ENCODE assay signal across 18 cellular contexts in genomic region chr20:48262955-48263354, GRCh38.
A peak's percentile ranks its signal among the peaks of the same experiment; 100 is the strongest.
DNase-seq lines count a peak whose midpoint lies in the region; ATAC-seq and TF ChIP-seq lines count a peak whose summit lies in the region.
"Had no signal": no experiment of that assay in that cellular context is flagged by ENCODE, and none has a peak within 500 bp of the region (broad histone marks: within the 10 kb centered on the region; RNA-seq: fewer than 3 reads in every experiment).

No MANE protein-coding gene starts in this region.

- no peak overlapping the region for H3K27ac Mint-ChIP-seq in endodermal cell
- H3K27ac Mint-ChIP-seq: B cell; CD4-positive, alpha-beta T cell; CD8-positive, alpha-beta T cell had no signal

- H3K9me3 Mint-ChIP-seq in endodermal cell: peaks cover 7% of the 10 kb centered on the region
- H3K9me3 Mint-ChIP-seq: CD4-positive, alpha-beta T cell had no signal

- POLR2A ChIA-PET in HEK293 (lab: Yijun Ruan, JAX): no interaction called here

- DNase-seq in RWPE2 (ENCODE audit: low spot score): peak; percentile 34
- DNase-seq in endodermal cell: peak; percentile 15
- DNase-seq in sciatic nerve (ENCODE audit: low spot score): no peak
- no peak for DNase-seq in NCI-H69 (lab: John Stamatoyannopoulos, UW)
- no peak for DNase-seq in left lobe of liver (ENCODE audit: low spot score)
- DNase-seq: AML-193; Calu3; CD4-positive, alpha-beta T cell; CD8-positive, alpha-beta T cell; DMS79 treated with DMSO at 0.1 percent for 48 hours; GF-D8 had no signal

- peaks cover 7% of the 10 kb centered on the region for H3K27me3 Mint-ChIP-seq in endodermal cell (ENCODE audit: insufficient read depth)

- TF ChIP-seq CTCF in HEK293 (tag by site-specific recombination; IDR thresholded peaks at IDR 0.05) (no peak), RWPE2 (IDR thresholded peaks at IDR 0.05; ENCODE audit: poor library complexity, severe bottlenecking) (no peak), endodermal cell (conservative IDR thresholded peaks at IDR 0.05) (no peak)

- H3K9me3 ChIP-seq in HEK293 (ENCODE audit: control insufficient read depth, insufficient read depth, low read depth, low read length): no peaks in the 10 kb centered on the region
- no peaks in the 10 kb centered on the region for H3K9me3 ChIP-seq in RWPE2 (ENCODE audit: severe bottlenecking)
- peaks cover 7% of the 10 kb centered on the region for H3K9me3 ChIP-seq in endodermal cell (ENCODE audit: control insufficient read depth, low read length)
- H3K9me3 ChIP-seq: Caco-2 had no signal

- intact Hi-C loops in sciatic nerve (cut with DNase I): no loop called here

- H3K4me3 ChIP-seq in HEK293 (ENCODE audit: low read depth, low read length) (no peak overlapping the region), RWPE2 (ENCODE audit: severe bottlenecking) (no peak overlapping the region), endodermal cell (ENCODE audit: low read length) (no peak overlapping the region)
- H3K4me3 ChIP-seq: A549; BLaER1 treated with 17β-estradiol and CSF1 and Interleukin-3, amounts not matched to agents 10 nM and 100 nM had no signal

- H3K9ac ChIP-seq in endodermal cell (ENCODE audit: extremely low read depth, low read length, poor library complexity, severe bottlenecking): no peak overlapping the region
- H3K9ac ChIP-seq: BLaER1 treated with 17β-estradiol and CSF1 and Interleukin-3, amounts not matched to agents 10 nM and 100 nM had no signal

- H3K4me1 ChIP-seq in HEK293 (ENCODE audit: control insufficient read depth, insufficient read depth, low read length) (no peaks in the 10 kb centered on the region), RWPE2 (ENCODE audit: insufficient read depth, poor library complexity, severe bottlenecking) (no peaks in the 10 kb centered on the region), endodermal cell (ENCODE audit: control insufficient read depth, insufficient read depth, low read length) (no peaks in the 10 kb centered on the region)
- H3K4me1 ChIP-seq: A549; BLaER1 treated with 17β-estradiol and CSF1 and Interleukin-3, amounts not matched to agents 10 nM and 100 nM; Caco-2 had no signal

- H3K27me3 ChIP-seq in RWPE2 (ENCODE audit: insufficient read depth, poor library complexity, severe bottlenecking): no peaks in the 10 kb centered on the region
- H3K27me3 ChIP-seq in endodermal cell (ENCODE audit: control insufficient read depth, insufficient read depth, low read length, poor library complexity, severe bottlenecking): no peaks in the 10 kb centered on the region
- H3K27me3 ChIP-seq: BLaER1 treated with 17β-estradiol and CSF1 and Interleukin-3, amounts not matched to agents 10 nM and 100 nM had no signal

- H3K27ac ChIP-seq in HEK293 (ENCODE audit: extremely low read depth, low read depth, low read length) (no peak overlapping the region), RWPE2 (ENCODE audit: poor library complexity, severe bottlenecking) (no peak overlapping the region), endodermal cell (ENCODE audit: low read depth, low read length) (no peak overlapping the region)
- H3K27ac ChIP-seq: 22Rv1; A549; BLaER1 treated with 17β-estradiol and CSF1 and Interleukin-3, amounts not matched to agents 10 nM and 100 nM; C4-2B had no signal

- CTCF ChIA-PET in HEK293 (lab: Yijun Ruan, JAX): no interaction called here

- no peaks in the 10 kb centered on the region for H3K36me3 Mint-ChIP-seq in endodermal cell (ENCODE audit: low read depth)
- H3K36me3 Mint-ChIP-seq: CD8-positive, alpha-beta T cell had no signal

- no peak for ATAC-seq in RWPE2 (ENCODE audit: low read depth)
- ATAC-seq in sciatic nerve: no peak
- no peak for ATAC-seq in left lobe of liver
- ATAC-seq: A549; CD8-positive, alpha-beta T cell had no signal

- H3K4me3 Mint-ChIP-seq in endodermal cell: no peak overlapping the region
- H3K4me3 Mint-ChIP-seq: B cell; CD4-positive, alpha-beta T cell; CD8-positive, alpha-beta T cell had no signal

- H3K4me1 Mint-ChIP-seq in endodermal cell: peaks cover 17% of the 10 kb centered on the region
- H3K4me1 Mint-ChIP-seq: B cell had no signal

- H3K36me3 ChIP-seq in HEK293 (ENCODE audit: control insufficient read depth in 2 of 2, insufficient read depth in 1 of 2, low read length in 2 of 2) (no peaks in the 10 kb centered on the region), RWPE2 (ENCODE audit: low read depth) (no peaks in the 10 kb centered on the region), endodermal cell (ENCODE audit: control insufficient read depth, insufficient read depth, low read length) (no peaks in the 10 kb centered on the region)
- H3K36me3 ChIP-seq: BLaER1 treated with 17β-estradiol and CSF1 and Interleukin-3, amounts not matched to agents 10 nM and 100 nM had no signal

TF ChIP-seq in HEK293, 187 proteins besides CTCF, POLR2A, EP300 and RAD21:
- no peak for TF ChIP-seq INSM2 (tag by site-specific recombination; IDR thresholded peaks at IDR 0.05)
- no peak for TF ChIP-seq ZNF311 (tag by site-specific recombination; IDR thresholded peaks at IDR 0.05; ENCODE audit: borderline replicate concordance)
- no peak for TF ChIP-seq ZNF677 (tag by site-specific recombination; IDR thresholded peaks at IDR 0.05)
- no peak for TF ChIP-seq REST (tag by site-specific recombination; IDR thresholded peaks at IDR 0.05)
- peak; percentile 91 for TF ChIP-seq SCRT2 (tag by site-specific recombination; IDR thresholded peaks at IDR 0.05)
- TF ChIP-seq ZNF274 (IDR thresholded peaks at IDR 0.05; ENCODE audit: low read length): no peak
- no peak for TF ChIP-seq ZNF274 (tag by site-specific recombination; IDR thresholded peaks at IDR 0.05; ENCODE audit: borderline replicate concordance)

Comparison
In these comparisons a context has a peak if more than half of its experiments do, and no peak if none do; other contexts are left out.
1. DNase-seq: peak in RWPE2 (single experiment) and endodermal cell (single experiment); none in sciatic nerve (single experiment), NCI-H69 (single experiment) and left lobe of liver (single experiment).